1 cellular context compared by ENCODE assay signal in the genomic region with DNA sequence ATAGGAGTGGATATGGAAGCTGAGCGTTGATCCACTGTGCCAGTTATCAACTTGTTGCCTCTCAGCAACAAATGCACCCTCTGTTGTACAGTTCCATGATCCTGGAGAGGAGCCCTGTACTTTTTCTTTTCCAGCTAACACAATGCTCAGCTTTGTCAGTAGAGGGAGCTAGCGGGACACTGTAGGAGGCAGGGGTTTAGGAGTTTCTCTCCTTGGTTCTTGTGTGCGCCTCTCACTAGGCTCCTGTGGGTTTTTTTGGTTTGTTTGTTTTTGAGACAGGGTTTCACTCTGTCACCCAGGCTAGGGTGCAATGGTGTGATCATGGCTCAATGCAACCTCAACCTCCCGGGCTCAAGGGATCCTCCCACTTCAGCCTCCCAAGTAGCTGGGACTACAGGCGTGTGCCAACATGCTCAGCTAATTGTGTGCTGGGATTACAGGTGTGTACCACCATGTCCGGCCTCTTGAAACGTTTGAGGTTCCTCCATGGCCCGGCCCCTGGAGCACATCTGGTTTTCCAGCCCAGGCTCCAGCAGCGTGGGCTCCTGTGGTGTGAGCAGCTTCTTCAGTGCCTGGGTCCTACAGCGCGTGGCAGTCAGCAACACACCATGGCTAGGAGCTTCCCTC.
A peak's percentile ranks its signal among the peaks of the same experiment; 100 is the strongest.
TF ChIP-seq lines count a peak whose summit lies in the region.

No MANE protein-coding gene starts in this region.

TF ChIP-seq in A549, 52 proteins besides CTCF, POLR2A, EP300 and RAD21:
- TF ChIP-seq SMC3 (IDR thresholded peaks at IDR 0.05) (peak; percentile 78), SREBF2 (IDR thresholded peaks at IDR 0.05) (no peak), CBX8 (IDR thresholded peaks at IDR 0.05) (no peak)
